ENCODE assay signal across 34 cellular contexts in the genomic region with DNA sequence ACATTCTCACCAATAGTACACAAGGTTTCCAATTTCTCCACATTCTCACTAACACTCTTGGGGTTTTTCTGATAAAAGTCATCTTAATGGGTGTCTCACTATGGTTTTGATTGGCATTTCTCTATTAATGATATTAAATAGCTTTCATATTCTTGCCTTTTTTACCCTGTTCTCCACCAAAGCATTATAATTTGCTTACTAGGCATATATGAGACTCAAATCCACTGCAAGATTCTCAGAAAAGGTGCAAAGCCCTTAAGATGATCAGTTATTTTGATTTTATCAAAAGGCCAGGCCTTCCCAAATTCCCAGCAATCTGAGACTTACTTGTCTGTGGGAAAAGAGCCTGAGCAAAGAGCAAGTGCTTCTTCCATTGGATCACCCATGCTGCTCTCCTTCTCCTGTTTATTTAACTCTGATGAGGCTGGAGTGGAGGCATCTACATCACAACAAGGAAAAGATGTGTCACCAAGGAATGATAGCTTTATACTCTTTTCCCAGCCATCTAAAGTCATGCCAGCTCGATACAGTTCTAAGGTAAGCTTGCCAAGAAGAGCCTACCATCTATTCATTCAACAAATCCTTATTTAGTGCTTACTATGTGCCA. TPM values are rescaled to one million over a fixed set of nuclear protein-coding genes. Genes with fewer than 3 reads are reported as not detected.
"Had no signal": no experiment of that assay in that cellular context is flagged by ENCODE, and none has a peak within 500 bp of the region (broad histone marks: within the 10 kb centered on the region; RNA-seq: fewer than 3 reads in every experiment).

No MANE protein-coding gene starts in this region.

- FAIRE-seq: astrocyte, bronchial epithelial cell, TTC549 had no signal

- H3K27ac Mint-ChIP-seq: activated CD4-positive, alpha-beta T cell treated with anti-CD3 and anti-CD28 coated beads for 36 hours; activated CD4-positive, alpha-beta T cell treated with anti-CD3 and anti-CD28 coated beads, Interleukin-2, amount 10 ng/mL, durations not matched to agents 7 days and 5 days; activated CD8-positive, alpha-beta T cell treated with anti-CD3 and anti-CD28 coated beads, Interleukin-2, amount 10 ng/mL, durations not matched to agents 7 days and 5 days; activated naive CD4-positive, alpha-beta T cell treated with anti-CD3 and anti-CD28 coated beads, Interleukin-2, amount 50 U/mL, for 24 hours; activated naive CD8-positive, alpha-beta T cell treated with anti-CD3 and anti-CD28 coated beads, Interleukin-2, amount 10 ng/mL, durations not matched to agents 7 days and 5 days; activated T-cell treated with anti-CD3 and anti-CD28 coated beads, Interleukin-2, amount 50 U/mL, for 24 hours; activated T-helper 2 cell treated with anti-CD3 and anti-CD28 coated beads, Interferon-gamma antibody, Interleukin-2, Interleukin-4, amounts not matched to agents 10 μg/mL and 5 μg/mL and 100 μg/mL, durations not matched to agents 14 hours and 24 hours and 36 hours; T-helper 2 cell treated with Interferon-gamma antibody and Interleukin-4, amounts not matched to agents 5 μg/mL and 100 μg/mL, for 36 hours; WTC11 had no signal

- H3K27ac ChIP-seq: body of pancreas, SJCRH30, SK-N-MC had no signal

- H3K36me3 Mint-ChIP-seq: activated naive CD4-positive, alpha-beta T cell treated with anti-CD3 and anti-CD28 coated beads, Interleukin-2, amount 50 U/mL, for 24 hours had no signal

- H3K9me3 ChIP-seq: body of pancreas, MG63, SJCRH30 had no signal

- H3K9me3 Mint-ChIP-seq: activated CD4-positive, alpha-beta T cell treated with anti-CD3 and anti-CD28 coated beads, Interleukin-2, amount 10 ng/mL, durations not matched to agents 7 days and 5 days; activated naive CD4-positive, alpha-beta T cell treated with anti-CD3 and anti-CD28 coated beads, Interleukin-2, amount 50 U/mL, for 24 hours; activated naive CD8-positive, alpha-beta T cell treated with anti-CD3 and anti-CD28 coated beads, Interleukin-2, amount 10 ng/mL, durations not matched to agents 7 days and 5 days; activated T-cell treated with anti-CD3 and anti-CD28 coated beads, Interleukin-2, amount 50 U/mL, for 24 hours; activated T-helper 2 cell treated with anti-CD3 and anti-CD28 coated beads, Interferon-gamma antibody, Interleukin-2, Interleukin-4, amounts not matched to agents 10 μg/mL and 5 μg/mL and 100 μg/mL, durations not matched to agents 14 hours and 24 hours and 36 hours; T-helper 2 cell treated with Interferon-gamma antibody and Interleukin-4, amounts not matched to agents 5 μg/mL and 100 μg/mL, for 36 hours; WTC11 had no signal

- H3K4me1 ChIP-seq: body of pancreas, SJCRH30 had no signal

- DNase-seq: activated CD4-positive, alpha-beta T cell treated with anti-CD3 and anti-CD28 coated beads for 36 hours; activated CD4-positive, alpha-beta T cell treated with anti-CD3 and anti-CD28 coated beads, Interleukin-2, amount 10 ng/mL, durations not matched to agents 7 days and 5 days; activated CD4-positive, alpha-beta T cell treated with anti-CD3 and anti-CD28 coated beads, Interleukin-2, amount 50 U/mL, for 48 hours; activated CD8-positive, alpha-beta T cell treated with anti-CD3 and anti-CD28 coated beads, Interleukin-2, amount 10 ng/mL, durations not matched to agents 7 days and 5 days; activated gamma-delta T cell; activated naive CD4-positive, alpha-beta T cell treated with Interleukin-2 at 50 U/mL for 16 hours; activated naive CD8-positive, alpha-beta T cell treated with anti-CD3 and anti-CD28 coated beads, Interleukin-2, amount 10 ng/mL, durations not matched to agents 7 days and 5 days; activated T-cell treated with anti-CD3 and anti-CD28 coated beads, Interleukin-2, amount 50 U/mL, for 24 hours; body of pancreas; central memory CD4-positive, alpha-beta T cell; Kasumi-1; MG63; NCI-H1048; NCI-H1105 treated with DMSO at 0.1 percent for 48 hours; NCI-H1436; NCI-H1694; NCI-H1930; NCI-H2081 treated with DMSO at 0.1 percent for 48 hours; NCI-H226; NCI-H446 treated with DMSO at 0.1 percent for 48 hours; NCI-H524; NCI-H69; SHP77; SJCRH30 had no signal

- H3K27me3 Mint-ChIP-seq: activated CD4-positive, alpha-beta T cell treated with anti-CD3 and anti-CD28 coated beads for 36 hours; activated CD4-positive, alpha-beta T cell treated with anti-CD3 and anti-CD28 coated beads, Interleukin-2, amount 10 ng/mL, durations not matched to agents 7 days and 5 days; activated naive CD4-positive, alpha-beta T cell treated with anti-CD3 and anti-CD28 coated beads, Interleukin-2, amount 50 U/mL, for 24 hours; activated naive CD8-positive, alpha-beta T cell treated with anti-CD3 and anti-CD28 coated beads, Interleukin-2, amount 10 ng/mL, durations not matched to agents 7 days and 5 days; activated T-cell treated with anti-CD3 and anti-CD28 coated beads, Interleukin-2, amount 50 U/mL, for 24 hours had no signal

- H3K4me3 ChIP-seq: body of pancreas, MG63, SJCRH30, SK-N-MC had no signal

- H3K4me3 Mint-ChIP-seq: activated CD4-positive, alpha-beta T cell treated with anti-CD3 and anti-CD28 coated beads for 36 hours; activated CD4-positive, alpha-beta T cell treated with anti-CD3 and anti-CD28 coated beads, Interleukin-2, amount 10 ng/mL, durations not matched to agents 7 days and 5 days; activated CD8-positive, alpha-beta T cell treated with anti-CD3 and anti-CD28 coated beads, Interleukin-2, amount 10 ng/mL, durations not matched to agents 7 days and 5 days; activated naive CD4-positive, alpha-beta T cell treated with anti-CD3 and anti-CD28 coated beads, Interleukin-2, amount 50 U/mL, for 24 hours; activated naive CD8-positive, alpha-beta T cell treated with anti-CD3 and anti-CD28 coated beads, Interleukin-2, amount 10 ng/mL, durations not matched to agents 7 days and 5 days; activated T-cell treated with anti-CD3 and anti-CD28 coated beads, Interleukin-2, amount 50 U/mL, for 24 hours; T-helper 2 cell treated with Interferon-gamma antibody and Interleukin-4, amounts not matched to agents 5 μg/mL and 100 μg/mL, for 36 hours; WTC11 had no signal

- H3K27me3 ChIP-seq: body of pancreas, MG63, SJCRH30 had no signal

- ATAC-seq: activated CD4-positive, alpha-beta T cell treated with anti-CD3 and anti-CD28 coated beads for 36 hours; activated CD4-positive, CD25-positive, alpha-beta regulatory T cell treated with anti-CD3 and anti-CD28 coated beads, Interleukin-2, amount 50 U/mL, for 24 hours; activated CD8-positive, alpha-beta T cell treated with anti-CD3 and anti-CD28 coated beads, Interleukin-2, amount 10 ng/mL, durations not matched to agents 7 days and 5 days; body of pancreas; Panc1; WTC11 had no signal

- H3K4me1 Mint-ChIP-seq: activated CD4-positive, alpha-beta T cell treated with anti-CD3 and anti-CD28 coated beads for 36 hours; activated CD4-positive, alpha-beta T cell treated with anti-CD3 and anti-CD28 coated beads, Interleukin-2, amount 10 ng/mL, durations not matched to agents 7 days and 5 days; activated naive CD4-positive, alpha-beta T cell treated with anti-CD3 and anti-CD28 coated beads, Interleukin-2, amount 50 U/mL, for 24 hours; activated naive CD8-positive, alpha-beta T cell treated with anti-CD3 and anti-CD28 coated beads, Interleukin-2, amount 10 ng/mL, durations not matched to agents 7 days and 5 days; WTC11 had no signal

RNA-seq across cellular contexts. Expression of a gene that starts 24.6 kb away (rescaled TPM):
- total RNA-seq: body of pancreas had no signal
